ENCODE assay signal across 18 cellular contexts in the genomic region with DNA sequence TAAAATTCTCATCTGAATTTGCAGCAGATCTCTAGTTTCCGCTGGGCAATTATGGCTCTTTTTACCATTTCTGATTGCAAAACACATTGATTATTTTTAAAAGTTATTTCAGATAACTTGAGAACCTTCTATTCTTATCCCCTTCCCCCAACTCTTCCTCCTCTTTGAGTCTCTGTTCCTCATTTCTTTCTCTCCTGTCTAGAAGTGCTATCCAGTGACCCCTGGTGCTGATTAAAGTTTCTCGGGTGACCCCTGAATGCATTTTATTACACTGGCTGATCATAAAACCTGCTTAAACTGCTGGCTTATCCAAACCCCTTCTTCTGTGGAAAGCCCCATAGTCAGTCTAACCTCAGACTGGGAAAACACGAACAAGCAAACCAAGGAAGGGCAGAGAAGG.
DNase-seq lines count a peak whose midpoint lies in the region; ATAC-seq, FAIRE-seq and TF ChIP-seq lines count a peak whose summit lies in the region.
"Had no signal": no experiment of that assay in that cellular context is flagged by ENCODE, and none has a peak within 500 bp of the region (broad histone marks: within the 10 kb centered on the region; RNA-seq: fewer than 3 reads in every experiment).

No MANE protein-coding gene starts in this region.

- no peak for TF ChIP-seq POLR2A in GM12891 (IDR thresholded peaks at IDR 0.05; ENCODE audit: low read depth, low read length)

- no peak overlapping the region for H3K4me3 ChIP-seq in skin epidermis

- ATAC-seq in HG02623 (IDR thresholded peaks at IDR 0.05; ENCODE audit: unreplicated experiment): no peak
- ATAC-seq: CD8-positive, alpha-beta T cell had no signal

- peak overlapping the region in 18 of 21 experiments; percentile 24 to 90 (median 66) for H3K27ac ChIP-seq in skin epidermis

- DNase-seq in GM12891 (ENCODE audit: insufficient read length, low spot score) (no peak), NOMO-1 treated with DMSO at 0.1 percent for 48 hours (lab: John Stamatoyannopoulos, UW; ENCODE audit: unreplicated experiment) (peak; percentile 24), cerebellar cortex (ENCODE audit: low spot score) (peak; percentile 69), glomerular visceral epithelial cell (ENCODE audit: extremely low spot score) (no peak), hypothalamus (lab: John Stamatoyannopoulos, UW) (no peak)
- no peak for DNase-seq in effector CD4-positive, alpha-beta T cell
- DNase-seq: activated CD4-positive, alpha-beta T cell treated with anti-CD3 and anti-CD28 coated beads for 1 hour; activated T-cell treated with anti-CD3 and anti-CD28 coated beads, Interleukin-2, amount 50 U/mL, for 1 hour; CD8-positive, alpha-beta T cell; dorsolateral prefrontal cortex; NCI-H1436 treated with DMSO at 0.1 percent for 48 hours; NCI-H526; stimulated activated CD4-positive, alpha-beta T cell treated with anti-CD3 and anti-CD28 coated beads, Interleukin-4, amount 100 ng/mL, for 4 hours; stimulated activated naive CD4-positive, alpha-beta T cell treated with Interleukin-2 at 50 U/mL for 16 hours; SW 1271 had no signal

- FAIRE-seq in GM12891 (lab: Jason Lieb, UNC): no peak
- FAIRE-seq: frontal cortex had no signal

TF ChIP-seq in GM12891, 5 proteins besides CTCF, POLR2A, EP300 and RAD21:
- TF ChIP-seq PAX5 (IDR thresholded peaks at IDR 0.05; ENCODE audit: insufficient read depth, low read length, severe bottlenecking) (no peak), SPI1 (IDR thresholded peaks at IDR 0.05; ENCODE audit: low read depth, low read length) (peak; percentile 29; the same call in 1 of the 2 replicates)
TF ChIP-seq in GM12891: peak in this region for 1.

Comparison
In these comparisons a context has a peak if more than half of its experiments do, and no peak if none do; other contexts are left out.
1. DNase-seq: peak in NOMO-1 treated with DMSO at 0.1 percent for 48 hours (single experiment) and cerebellar cortex (single experiment); none in GM12891 (single experiment), glomerular visceral epithelial cell (single experiment), hypothalamus (0 of 51) and effector CD4-positive, alpha-beta T cell (single experiment).